ENCODE assay signal across 26 cellular contexts in the genomic region with DNA sequence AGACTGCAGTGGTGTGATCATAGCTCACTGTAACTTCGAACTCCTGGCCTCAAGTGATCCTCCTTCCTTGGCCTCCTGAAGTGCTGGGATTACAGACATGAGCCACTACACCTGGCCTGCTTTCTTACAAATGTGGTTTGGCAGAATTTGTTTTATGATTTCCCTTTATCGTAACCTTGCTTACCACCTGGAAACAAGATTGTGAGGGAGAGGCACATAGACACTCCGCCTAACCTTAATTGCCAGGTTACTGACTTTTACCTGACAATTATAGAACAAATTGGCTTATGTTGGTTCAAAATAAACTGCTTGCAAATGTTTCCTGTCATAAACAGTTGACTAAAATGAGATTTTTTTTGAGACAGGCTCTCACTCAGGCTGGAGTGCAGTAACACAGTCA.
"Had no signal": no experiment of that assay in that cellular context is flagged by ENCODE, and none has a peak within 500 bp of the region (broad histone marks: within the 10 kb centered on the region; RNA-seq: fewer than 3 reads in every experiment).

No MANE protein-coding gene starts in this region.

- DNase-seq: natural killer cell; occipital lobe; ovary; posterior cingulate gyrus; psoas muscle; right cardiac atrium; right lobe of liver; sigmoid colon; small intestine; stimulated activated CD4-positive, alpha-beta T cell treated with anti-CD3 and anti-CD28 coated beads, Interleukin-1b, Interleukin-23, amount 100 ng/mL, for 48 hours; stimulated activated CD4-positive, alpha-beta T cell treated with anti-CD3 and anti-CD28 coated beads, Interleukin-4, amount 100 ng/mL, for 1 hour; stimulated activated CD4-positive, alpha-beta T cell treated with anti-CD3 and anti-CD28 coated beads, Interleukin-4, amount 100 ng/mL, for 4 hours; stimulated activated CD8-positive, alpha-beta memory T cell treated with anti-CD3 and anti-CD28 coated beads, Interleukin-4, amount 100 ng/mL, for 48 hours; stimulated activated naive CD4-positive, alpha-beta T cell; stimulated activated naive CD8-positive, alpha-beta T cell treated with anti-CD3 and anti-CD28 coated beads, Interleukin-15, amount 100 ng/mL, for 72 hours; stimulated activated naive CD8-positive, alpha-beta T cell treated with anti-CD3 and anti-CD28 coated beads, Interleukin-15, Interleukin-2, amounts not matched to agents 100 U/mL and 50 U/mL, for 24 hours; substantia nigra; testis; tibial artery; trophoblast cell; upper lobe of left lung had no signal

- H3K9ac ChIP-seq: neural progenitor cell, parathyroid adenoma had no signal

- H3K79me2 ChIP-seq: parathyroid adenoma had no signal

- H3K27ac ChIP-seq: neural progenitor cell, ovary, parathyroid adenoma, psoas muscle, right lobe of liver, sigmoid colon, suprapubic skin, testis, tibial artery, upper lobe of left lung, vagina had no signal

- FAIRE-seq: small intestine, urothelium cell line had no signal

- H3K27me3 ChIP-seq: neural progenitor cell, ovary, right lobe of liver, sigmoid colon, suprapubic skin, testis, tibial artery, upper lobe of left lung, vagina had no signal

- H3K4me3 ChIP-seq: neural progenitor cell, ovary, psoas muscle, right lobe of liver, sigmoid colon, suprapubic skin, testis, tibial artery, upper lobe of left lung, vagina had no signal

- H3K4me2 ChIP-seq: neural progenitor cell had no signal

- H3K9me3 ChIP-seq: ovary, psoas muscle, right lobe of liver, sigmoid colon, suprapubic skin, testis, tibial artery, upper lobe of left lung, vagina had no signal

- H3K36me3 ChIP-seq: neural progenitor cell, ovary, right lobe of liver, sigmoid colon, suprapubic skin, tibial artery, upper lobe of left lung, vagina had no signal

- H3K4me1 ChIP-seq: neural progenitor cell, parathyroid adenoma, psoas muscle, right lobe of liver, sigmoid colon, suprapubic skin, testis, tibial artery, upper lobe of left lung, vagina had no signal
